Comparison of ENCODE assay signal across 1 cellular context in genomic region chr17:49604314-49604869, GRCh38.
TF ChIP-seq lines count a peak whose summit lies in the region.

No MANE protein-coding gene starts in this region.

TF ChIP-seq in SK-N-SH treated with all-trans-retinoic acid at 6 μM for 48 hours, 23 proteins besides CTCF, POLR2A, EP300 and RAD21 (continued from another document):
- TF ChIP-seq TSHZ2 (CRISPR knock-in tag; IDR thresholded peaks at IDR 0.05) = no peak
